ENCODE assay signal across 18 cellular contexts in genomic region chr5:181114284-181114843, GRCh38. TPM values are rescaled to one million over a fixed set of nuclear protein-coding genes. Genes with fewer than 3 reads are reported as not detected.
DNase-seq lines count a peak whose midpoint lies in the region; ATAC-seq and TF ChIP-seq lines count a peak whose summit lies in the region.
"Had no signal": no experiment of that assay in that cellular context is flagged by ENCODE, and none has a peak within 500 bp of the region (broad histone marks: within the 10 kb centered on the region; RNA-seq: fewer than 3 reads in every experiment).

No MANE protein-coding gene starts in this region.

- no peaks in the 10 kb centered on the region for H3K4me1 ChIP-seq in HUES48 (ENCODE audit: control insufficient read depth, insufficient read depth, low read length)
- H3K4me1 ChIP-seq: SJCRH30 had no signal

- H3K27me3 ChIP-seq in HUES48 (ENCODE audit: control insufficient read depth, insufficient read depth, low read length): peaks cover 34% of the 10 kb centered on the region

- DNase-seq in AG10803 (ENCODE audit: low read depth) (no peak), epithelial cell of proximal tubule (ENCODE audit: low read depth) (no peak), nephron progenitor cell (no peak), G401 (ENCODE audit: low spot score) (no peak), MV-4-11 (lab: John Stamatoyannopoulos, UW) (no peak), activated gamma-delta T cell (lab: John Stamatoyannopoulos, UW) (no peak)
- DNase-seq: activated CD4-positive, alpha-beta T cell treated with anti-CD3 and anti-CD28 coated beads, Interleukin-2, amount 10 ng/mL, durations not matched to agents 7 days and 5 days; activated T-cell treated with anti-CD3 and anti-CD28 coated beads, Interleukin-2, amount 50 U/mL, for 4 hours; cerebellar nuclear complex; DND-41; left ventricle myocardium superior; NCI-H226; SJCRH30; transverse colon had no signal

- in situ Hi-C loops in G401 (cut with HindIII; ENCODE audit: low sequenced_read_pairs): no loop called here

- H3K27ac ChIP-seq in HUES48 (ENCODE audit: low read depth, low read length): no peak overlapping the region
- H3K27ac ChIP-seq: KMS-11, SJCRH30, transverse colon had no signal

- peaks cover 10% of the 10 kb centered on the region for H3K9me3 ChIP-seq in HUES48 (ENCODE audit: control insufficient read depth, insufficient read depth, low read length)
- H3K9me3 ChIP-seq: SJCRH30, transverse colon had no signal

- H3K4me1 Mint-ChIP-seq in nephron progenitor cell: peaks cover 2% of the 10 kb centered on the region

- peaks cover 43% of the 10 kb centered on the region for H3K9me3 Mint-ChIP-seq in nephron progenitor cell
- H3K9me3 Mint-ChIP-seq: activated CD4-positive, alpha-beta T cell treated with anti-CD3 and anti-CD28 coated beads, Interleukin-2, amount 10 ng/mL, durations not matched to agents 7 days and 5 days; activated T-cell treated with anti-CD3 and anti-CD28 coated beads, Interleukin-2, amount 50 U/mL, for 4 hours had no signal

- no peak for TF ChIP-seq CTCF in AG10803 (conservative IDR thresholded peaks at IDR 0.05; ENCODE audit: low read length)
- no peak for TF ChIP-seq CTCF in epithelial cell of proximal tubule (conservative IDR thresholded peaks at IDR 0.05; ENCODE audit: low read depth, low read length)
- no peak for TF ChIP-seq CTCF in nephron progenitor cell (IDR thresholded peaks at IDR 0.05)

- H3K27ac Mint-ChIP-seq in nephron progenitor cell: no peak overlapping the region
- H3K27ac Mint-ChIP-seq: activated CD4-positive, alpha-beta T cell treated with anti-CD3 and anti-CD28 coated beads, Interleukin-2, amount 10 ng/mL, durations not matched to agents 7 days and 5 days; nephron had no signal

- ATAC-seq in GM21576 (IDR thresholded peaks at IDR 0.05; ENCODE audit: unreplicated experiment): no peak
- ATAC-seq: activated T-cell treated with anti-CD3 and anti-CD28 coated beads, Interleukin-2, amount 50 U/mL, for 4 hours; left ventricle myocardium superior had no signal

- peak overlapping the region; percentile 51 for H3K4me3 ChIP-seq in AG10803 (ENCODE audit: low read length)
- peak overlapping the region; percentile 54 for H3K4me3 ChIP-seq in HUES48 (ENCODE audit: low read depth, low read length)
- H3K4me3 ChIP-seq in epithelial cell of proximal tubule (ENCODE audit: low read depth, low read length): peak overlapping the region; percentile 14
- H3K4me3 ChIP-seq: SJCRH30, transverse colon had no signal

- no peak overlapping the region for H3K9ac ChIP-seq in HUES48 (ENCODE audit: low read depth, low read length)
- H3K9ac ChIP-seq: KMS-11 had no signal

- peaks cover 8% of the 10 kb centered on the region for H3K36me3 Mint-ChIP-seq in nephron progenitor cell (ENCODE audit: low read depth)

- peaks cover 89% of the 10 kb centered on the region for H3K27me3 Mint-ChIP-seq in nephron progenitor cell (ENCODE audit: low read depth, poor library complexity)

- no peaks in the 10 kb centered on the region for H3K36me3 ChIP-seq in HUES48 (ENCODE audit: control insufficient read depth, insufficient read depth, low read length)
- H3K36me3 ChIP-seq: SJCRH30, transverse colon had no signal

- peak overlapping the region; percentile 71 for H3K4me3 Mint-ChIP-seq in nephron progenitor cell
- H3K4me3 Mint-ChIP-seq: activated CD4-positive, alpha-beta T cell treated with anti-CD3 and anti-CD28 coated beads, Interleukin-2, amount 10 ng/mL, durations not matched to agents 7 days and 5 days; activated T-cell treated with anti-CD3 and anti-CD28 coated beads, Interleukin-2, amount 50 U/mL, for 4 hours had no signal

RNA-seq across cellular contexts. Expression of gene OR2V1, which starts 16.6 kb away (rescaled TPM):
- total RNA-seq in epithelial cell of proximal tubule: not detected in 2 replicates
- total RNA-seq in G401 (2014; rRNA removed; shearing (Covaris generic)): not detected in 2 replicates
- total RNA-seq: activated CD4-positive, alpha-beta T cell treated with anti-CD3 and anti-CD28 coated beads, Interleukin-2, amount 10 ng/mL, durations not matched to agents 7 days and 5 days; activated T-cell treated with anti-CD3 and anti-CD28 coated beads, Interleukin-2, amount 50 U/mL, for 4 hours; left ventricle myocardium superior; transverse colon had no signal

RNA-seq across cellular contexts. Expression of gene OR2V2, which starts 33.0 kb away (rescaled TPM):
- total RNA-seq in epithelial cell of proximal tubule: not detected in 2 replicates
- total RNA-seq in G401 (2014; rRNA removed; shearing (Covaris generic)): not detected in 2 replicates
- total RNA-seq: activated CD4-positive, alpha-beta T cell treated with anti-CD3 and anti-CD28 coated beads, Interleukin-2, amount 10 ng/mL, durations not matched to agents 7 days and 5 days; activated T-cell treated with anti-CD3 and anti-CD28 coated beads, Interleukin-2, amount 50 U/mL, for 4 hours; left ventricle myocardium superior; SJCRH30; transverse colon had no signal
